In genomic region chr6:15301179-15302006, GRCh38 we compare ENCODE assay signal across 14 cellular contexts. TPM values are rescaled to one million over a fixed set of nuclear protein-coding genes. Genes with fewer than 3 reads are reported as not detected.
DNase-seq lines count a peak whose midpoint lies in the region; TF ChIP-seq lines count a peak whose summit lies in the region.
"Had no signal": no experiment of that assay in that cellular context is flagged by ENCODE, and none has a peak within 500 bp of the region (broad histone marks: within the 10 kb centered on the region; RNA-seq: fewer than 3 reads in every experiment).

No MANE protein-coding gene starts in this region.

- no peak for TF ChIP-seq EP300 in suprapubic skin (IDR thresholded peaks at IDR 0.05)

- no peaks in the 10 kb centered on the region for H3K27me3 Mint-ChIP-seq in T-helper 1 cell treated with Interleukin-12 subunit alpha and Interleukin-12 subunit beta and Interleukin-4 antibody, amounts not matched to agents 30 μg/mL and 1 μg/mL, for 36 hours (ENCODE audit: low read depth)
- H3K27me3 Mint-ChIP-seq in immature natural killer cell (ENCODE audit: low read depth in 3 of 3) (peaks cover 5 to 19% (median 6%) of the 10 kb centered on the region in 3 donors), endodermal cell (ENCODE audit: insufficient read depth) (no peaks in the 10 kb centered on the region)

- H3K9me3 ChIP-seq in endodermal cell (ENCODE audit: control insufficient read depth, low read length) (no peaks in the 10 kb centered on the region), suprapubic skin (no peaks in the 10 kb centered on the region)
- H3K9me3 ChIP-seq: lower lobe of right lung, right lobe of liver, SJCRH30 had no signal

- no peaks in the 10 kb centered on the region for H3K36me3 ChIP-seq in endodermal cell (ENCODE audit: control insufficient read depth, insufficient read depth, low read length)
- no peaks in the 10 kb centered on the region for H3K36me3 ChIP-seq in suprapubic skin
- H3K36me3 ChIP-seq: lower lobe of right lung, right lobe of liver, SJCRH30 had no signal

- H3K27ac ChIP-seq in endodermal cell (ENCODE audit: low read depth, low read length) (no peak overlapping the region), suprapubic skin (no peak overlapping the region)
- H3K27ac ChIP-seq: lower lobe of right lung, right lobe of liver, SJCRH30 had no signal

- no peak for TF ChIP-seq POLR2A in suprapubic skin (IDR thresholded peaks at IDR 0.05)

- 93 to 100% methylated on average over 2 to 6 of the region's 6 CpGs for WGBS in endodermal cell (ENCODE audit: insufficient coverage in 1 of 2, insufficient read length in 1 of 2), 2 experiments
- WGBS in suprapubic skin, result 85% methylated on average over 6 of the region's 6 CpGs

- peak overlapping the region; percentile 77 for H3K27ac Mint-ChIP-seq in T-helper 1 cell treated with Interleukin-12 subunit alpha and Interleukin-12 subunit beta and Interleukin-4 antibody, amounts not matched to agents 30 μg/mL and 1 μg/mL, for 36 hours
- peak overlapping the region; percentile 93 to 97 (median 94) for H3K27ac Mint-ChIP-seq in immature natural killer cell
- H3K27ac Mint-ChIP-seq in endodermal cell, result no peak overlapping the region

- peaks cover 16% of the 10 kb centered on the region for H3K36me3 Mint-ChIP-seq in T-helper 1 cell treated with Interleukin-12 subunit alpha and Interleukin-12 subunit beta and Interleukin-4 antibody, amounts not matched to agents 30 μg/mL and 1 μg/mL, for 36 hours (ENCODE audit: low read depth)
- H3K36me3 Mint-ChIP-seq in immature natural killer cell (no peaks in the 10 kb centered on the region), endodermal cell (ENCODE audit: low read depth) (peaks cover 3% of the 10 kb centered on the region)

- H3K9me3 Mint-ChIP-seq in T-helper 1 cell treated with Interleukin-12 subunit alpha and Interleukin-12 subunit beta and Interleukin-4 antibody, amounts not matched to agents 30 μg/mL and 1 μg/mL, for 36 hours, result no peaks in the 10 kb centered on the region
- no peaks in the 10 kb centered on the region for H3K9me3 Mint-ChIP-seq in immature natural killer cell
- H3K9me3 Mint-ChIP-seq in endodermal cell, result no peaks in the 10 kb centered on the region

- H3K4me1 Mint-ChIP-seq in T-helper 1 cell treated with Interleukin-12 subunit alpha and Interleukin-12 subunit beta and Interleukin-4 antibody, amounts not matched to agents 30 μg/mL and 1 μg/mL, for 36 hours (ENCODE audit: low read depth), result peaks cover 77% of the 10 kb centered on the region
- H3K4me1 Mint-ChIP-seq in immature natural killer cell (peaks cover 88 to 97% of the 10 kb centered on the region in 2 donors), endodermal cell (peaks cover 53% of the 10 kb centered on the region)

- H3K9ac ChIP-seq in endodermal cell (ENCODE audit: extremely low read depth, low read length, poor library complexity, severe bottlenecking), result no peak overlapping the region

- DNase-seq in GM10266 (ENCODE audit: extremely low spot score), result peak; percentile 44
- DNase-seq in GM20000 (ENCODE audit: low spot score), result peak; percentile 36
- DNase-seq in immature natural killer cell, result no peak
- DNase-seq in NCI-H187 (lab: John Stamatoyannopoulos, UW), result no peak
- DNase-seq in D341Med (ENCODE audit: low spot score), result no peak
- no peak for DNase-seq in endodermal cell
- DNase-seq in suprapubic skin (ENCODE audit: low spot score in 2 of 2), result no peak
- DNase-seq: EL; lower lobe of right lung; NCI-H2171 treated with DMSO at 0.1 percent for 48 hours; right lobe of liver; SJCRH30; stimulated activated naive CD4-positive, alpha-beta T cell treated with Interleukin-2 at 50 U/mL for 16 hours had no signal

- H3K27me3 ChIP-seq in endodermal cell (ENCODE audit: control insufficient read depth, insufficient read depth, low read length, poor library complexity, severe bottlenecking) (no peaks in the 10 kb centered on the region), suprapubic skin (no peaks in the 10 kb centered on the region)
- H3K27me3 ChIP-seq: right lobe of liver, SJCRH30 had no signal

- H3K4me3 ChIP-seq in endodermal cell (ENCODE audit: low read length), result no peak overlapping the region
- H3K4me3 ChIP-seq in suprapubic skin, result no peak overlapping the region
- H3K4me3 ChIP-seq: lower lobe of right lung, right lobe of liver, SJCRH30 had no signal

- H3K4me1 ChIP-seq in endodermal cell (ENCODE audit: control insufficient read depth, insufficient read depth, low read length) (peaks cover 12% of the 10 kb centered on the region), suprapubic skin (peaks cover 35% of the 10 kb centered on the region)
- H3K4me1 ChIP-seq: SJCRH30 had no signal

- TF ChIP-seq CTCF in GM10266 (IDR thresholded peaks at IDR 0.05; ENCODE audit: control insufficient read depth, insufficient read depth, low read depth, missing control alignments) (no peak), GM20000 (IDR thresholded peaks at IDR 0.05; ENCODE audit: extremely low read depth, missing control alignments) (no peak), endodermal cell (conservative IDR thresholded peaks at IDR 0.05) (no peak), suprapubic skin (IDR thresholded peaks at IDR 0.05) (no peak)

- H3K4me3 Mint-ChIP-seq in T-helper 1 cell treated with Interleukin-12 subunit alpha and Interleukin-12 subunit beta and Interleukin-4 antibody, amounts not matched to agents 30 μg/mL and 1 μg/mL, for 36 hours, result no peak overlapping the region
- peak overlapping the region; percentile 46 to 79 (median 67) for H3K4me3 Mint-ChIP-seq in immature natural killer cell
- no peak overlapping the region for H3K4me3 Mint-ChIP-seq in endodermal cell

RNA-seq across cellular contexts. Expression of gene JARID2, which starts 55.5 kb away (rescaled TPM):
- polyA plus RNA-seq in immature natural killer cell, result 10 to 100 TPM in 1 of 3 donors, 1 to 10 TPM in 2; 4.3 to 26.1 (median 7.8) TPM
- total RNA-seq in endodermal cell (10 to 100 TPM; 42.5 to 77.0 TPM), suprapubic skin (10 to 100 TPM; 20.0 to 29.4 (median 23.9) TPM)
- polyA plus RNA-seq in endodermal cell (2013, experiment 1 of 2), result 45.4 TPM
- polyA plus RNA-seq in endodermal cell (2013, experiment 2 of 2), result 43.3 TPM

Comparison
In these comparisons a context has a peak if more than half of its experiments do, and no peak if none do; other contexts are left out.
1. DNase-seq: peak in GM10266 (single experiment) and GM20000 (single experiment); none in immature natural killer cell (0 of 3), NCI-H187 (0 of 2), D341Med (single experiment), endodermal cell (single experiment) and suprapubic skin (0 of 2).
2. H3K4me3 Mint-ChIP-seq: peak in immature natural killer cell (5 of 5); none in T-helper 1 cell treated with Interleukin-12 subunit alpha and Interleukin-12 subunit beta and Interleukin-4 antibody, amounts not matched to agents 30 μg/mL and 1 μg/mL, for 36 hours (single experiment) and endodermal cell (single experiment).